ENCODE assay signal across 16 cellular contexts in genomic region chr19:55347442-55348009, GRCh38. TPM values are rescaled to one million over a fixed set of nuclear protein-coding genes. Genes with fewer than 3 reads are reported as not detected.
DNase-seq lines count a peak whose midpoint lies in the region; ATAC-seq and TF ChIP-seq lines count a peak whose summit lies in the region.
"Had no signal": no experiment of that assay in that cellular context is flagged by ENCODE, and none has a peak within 500 bp of the region (broad histone marks: within the 10 kb centered on the region; RNA-seq: fewer than 3 reads in every experiment).

No MANE protein-coding gene starts in this region.

- DNase-seq in NT2/D1 (ENCODE audit: low read depth, low spot score) (no peak), glutamatergic neuron (no peak), nephron progenitor cell (no peak), esophagus muscularis mucosa (ENCODE audit: extremely low spot score) (no peak)
- DNase-seq: C1 segment of cervical spinal cord; MV-4-11; NCI-H2029 treated with DMSO at 0.1 percent for 48 hours; NCI-H2171 treated with DMSO at 0.1 percent for 48 hours; NCI-H446 treated with DMSO at 0.1 percent for 48 hours; NK-92 treated with Interleukin-12 subunit alpha and Interleukin-12 subunit beta, amount 100 ng/mL, for 24 hours; SJCRH30 had no signal

- H3K36me3 ChIP-seq in BLaER1 treated with 17β-estradiol and CSF1 and Interleukin-3, amounts not matched to agents 10 nM and 100 nM = peaks cover 10 to 56% (median 30%) of the 10 kb centered on the region in 11 experiments; a peak in 21 of 22 replicates
- H3K36me3 ChIP-seq in NT2/D1 (ENCODE audit: insufficient read depth, insufficient read length, low read length) = peaks cover 30% of the 10 kb centered on the region
- H3K36me3 ChIP-seq in esophagus muscularis mucosa = peaks cover 0 to 47% (median 29%) of the 10 kb centered on the region in 4 donors

- peak overlapping the region in 3 of 11 experiments; percentile 21 to 41 (median 26); a peak in 4 of 22 replicates for H3K27ac ChIP-seq in BLaER1 treated with 17β-estradiol and CSF1 and Interleukin-3, amounts not matched to agents 10 nM and 100 nM
- no peak overlapping the region for H3K27ac ChIP-seq in esophagus muscularis mucosa (replicated peaks in 1 of 4)
- H3K27ac ChIP-seq: SJCRH30 had no signal

- H3K9me3 Mint-ChIP-seq in glutamatergic neuron (ENCODE audit: unreplicated experiment) (peaks cover 8% of the 10 kb centered on the region), nephron progenitor cell (no peaks in the 10 kb centered on the region)

- peaks cover 29% of the 10 kb centered on the region for H3K4me1 Mint-ChIP-seq in glutamatergic neuron (ENCODE audit: low read depth, unreplicated experiment)
- peaks cover 56% of the 10 kb centered on the region for H3K4me1 Mint-ChIP-seq in nephron progenitor cell

- peak overlapping the region; percentile 75 for H3K4me3 Mint-ChIP-seq in glutamatergic neuron (ENCODE audit: unreplicated experiment)
- H3K4me3 Mint-ChIP-seq in nephron progenitor cell = peak overlapping the region; percentile 53

- H3K4me1 ChIP-seq in BLaER1 treated with 17β-estradiol and CSF1 and Interleukin-3, amounts not matched to agents 10 nM and 100 nM = peaks cover 22 to 88% (median 71%) of the 10 kb centered on the region in 10 experiments
- H3K4me1 ChIP-seq in NT2/D1 (ENCODE audit: insufficient read depth, insufficient read length) (peaks cover 32% of the 10 kb centered on the region), esophagus muscularis mucosa (peaks cover 3 to 20% (median 11%) of the 10 kb centered on the region in 4 donors)

- H4K20me1 ChIP-seq in BLaER1 treated with 17β-estradiol and CSF1 and Interleukin-3, amounts not matched to agents 10 nM and 100 nM = peaks cover 0 to 44% (median 0%) of the 10 kb centered on the region in 11 experiments; a peak in 4 of 22 replicates

- H3K9ac ChIP-seq in BLaER1 treated with 17β-estradiol and CSF1 and Interleukin-3, amounts not matched to agents 10 nM and 100 nM = peak overlapping the region in 5 of 11 experiments; percentile 26 to 59 (median 43); a peak in 9 of 22 replicates
- peak overlapping the region; percentile 67 for H3K9ac ChIP-seq in NT2/D1 (ENCODE audit: insufficient read length, low read depth)

- no peak for TF ChIP-seq POLR2A in esophagus muscularis mucosa (IDR thresholded peaks at IDR 0.05; ENCODE audit: low read depth)

- H3K36me3 Mint-ChIP-seq in glutamatergic neuron (ENCODE audit: unreplicated experiment) (no peaks in the 10 kb centered on the region), nephron progenitor cell (ENCODE audit: low read depth) (peaks cover 22% of the 10 kb centered on the region)

- intact Hi-C loops in esophagus muscularis mucosa (cut with DNase I) = no loop called here

- H3K27me3 ChIP-seq in BLaER1 treated with 17β-estradiol and CSF1 and Interleukin-3, amounts not matched to agents 10 nM and 100 nM = peaks cover 11 to 15% (median 13%) of the 10 kb centered on the region in 11 experiments
- peaks cover 14% of the 10 kb centered on the region for H3K27me3 ChIP-seq in NT2/D1 (ENCODE audit: insufficient read depth, insufficient read length)
- peaks cover 0 to 36% (median 21%) of the 10 kb centered on the region in 4 donors for H3K27me3 ChIP-seq in esophagus muscularis mucosa
- H3K27me3 ChIP-seq: SJCRH30 had no signal

- TF ChIP-seq EP300 in esophagus muscularis mucosa (IDR thresholded peaks at IDR 0.05) = no peak

- H3K9me3 ChIP-seq in BLaER1 treated with 17β-estradiol and CSF1 and Interleukin-3, amounts not matched to agents 10 nM and 100 nM (replicated peaks in 1 of 11) = no peaks in the 10 kb centered on the region
- no peaks in the 10 kb centered on the region for H3K9me3 ChIP-seq in NT2/D1 (ENCODE audit: insufficient read depth, low read length)
- no peaks in the 10 kb centered on the region for H3K9me3 ChIP-seq in esophagus muscularis mucosa
- H3K9me3 ChIP-seq: SJCRH30 had no signal

- H3K27ac Mint-ChIP-seq in glutamatergic neuron (ENCODE audit: unreplicated experiment) = peak overlapping the region; percentile 77
- peak overlapping the region; percentile 93 for H3K27ac Mint-ChIP-seq in nephron progenitor cell

- H3K4me2 ChIP-seq in BLaER1 treated with 17β-estradiol and CSF1 and Interleukin-3, amounts not matched to agents 10 nM and 100 nM = peak overlapping the region; percentile 6 to 80 (median 57); a peak in 18 of 22 replicates

- peaks cover 15% of the 10 kb centered on the region for H3K27me3 Mint-ChIP-seq in glutamatergic neuron (ENCODE audit: unreplicated experiment)
- H3K27me3 Mint-ChIP-seq in nephron progenitor cell (ENCODE audit: low read depth, poor library complexity) = peaks cover 20% of the 10 kb centered on the region

- whole genome bisulfite sequencing in esophagus muscularis mucosa = 74% methylated on average over 4 of the region's 10 CpGs

- H3K4me3 ChIP-seq in BLaER1 treated with 17β-estradiol and CSF1 and Interleukin-3, amounts not matched to agents 10 nM and 100 nM = no peak overlapping the region; a peak in 1 of 20 replicates
- H3K4me3 ChIP-seq in NT2/D1 (ENCODE audit: insufficient read length, low read depth) (no peak overlapping the region), esophagus muscularis mucosa (no peak overlapping the region)
- H3K4me3 ChIP-seq: SJCRH30 had no signal

- TF ChIP-seq CTCF in glutamatergic neuron (IDR thresholded peaks at IDR 0.05; ENCODE audit: partially characterized antibody, unreplicated experiment) = no peak
- no peak for TF ChIP-seq CTCF in nephron progenitor cell (IDR thresholded peaks at IDR 0.05)
- no peak for TF ChIP-seq CTCF in esophagus muscularis mucosa (IDR thresholded peaks at IDR 0.05)

- ATAC-seq in HG03095 (IDR thresholded peaks at IDR 0.05; ENCODE audit: unreplicated experiment) = no peak
- no peak for ATAC-seq in GM18517 (IDR thresholded peaks at IDR 0.05; ENCODE audit: unreplicated experiment)

RNA-seq across cellular contexts. Expression of gene COX6B2, which starts 7.0 kb away (rescaled TPM):
- total RNA-seq in glutamatergic neuron (ENCODE audit: unreplicated experiment) (2.8 TPM), esophagus muscularis mucosa (under 1 TPM in 1 of 4 donors, not detected in 3; 0.19 TPM)
- total RNA-seq: HT1080 had no signal

RNA-seq across cellular contexts. Expression of gene KMT5C, which starts 7.8 kb away (rescaled TPM):
- 105 TPM for total RNA-seq in glutamatergic neuron (ENCODE audit: unreplicated experiment)
- 1 to 10 TPM; 5.0 to 8.7 (median 8.1) TPM for total RNA-seq in esophagus muscularis mucosa

RNA-seq across cellular contexts. Expression of gene GARIN5B, which starts 15.5 kb away (rescaled TPM):
- 0.17 TPM for total RNA-seq in glutamatergic neuron (ENCODE audit: unreplicated experiment)
- not detected for total RNA-seq in esophagus muscularis mucosa
- total RNA-seq: H4, HT1080, SJCRH30 had no signal

RNA-seq across cellular contexts. Expression of gene TMEM150B, which starts 22.4 kb away (rescaled TPM):
- not detected for total RNA-seq in glutamatergic neuron (ENCODE audit: unreplicated experiment)
- total RNA-seq in esophagus muscularis mucosa = 1 to 10 TPM in 3 of 4 donors, under 1 TPM in 1; 0.83 to 5.2 (median 2.7) TPM
- total RNA-seq: H4, HT1080, SJCRH30 had no signal

RNA-seq across cellular contexts. Expression of gene IL11, which starts 22.7 kb away (rescaled TPM):
- total RNA-seq in glutamatergic neuron (ENCODE audit: unreplicated experiment) (18.1 TPM), esophagus muscularis mucosa (under 1 TPM in 2 of 4 donors, not detected in 2; 0.33 to 0.34 TPM)

Comparison
In these comparisons a context has a peak if more than half of its experiments do, and no peak if none do; other contexts are left out.
1. RNA of gene KMT5C, which starts 7.8 kb away (total RNA-seq): 105 TPM in glutamatergic neuron (single experiment); 5.0 to 8.7 TPM in esophagus muscularis mucosa; every median in the first group is over 10 times any median in the second.